Comparison of ENCODE assay signal across 25 cellular contexts in genomic region chr4:108034560-108034959, GRCh38. TPM values are rescaled to one million over a fixed set of nuclear protein-coding genes. Genes with fewer than 3 reads are reported as not detected.
DNase-seq lines count a peak whose midpoint lies in the region; ATAC-seq lines count a peak whose summit lies in the region.
"Had no signal": no experiment of that assay in that cellular context is flagged by ENCODE, and none has a peak within 500 bp of the region (broad histone marks: within the 10 kb centered on the region; RNA-seq: fewer than 3 reads in every experiment).

No MANE protein-coding gene starts in this region.

- no peak for ATAC-seq in activated CD4-positive, alpha-beta T cell treated with anti-CD3 and anti-CD28 coated beads for 36 hours
- no peak for ATAC-seq in stimulated activated naive CD8-positive, alpha-beta T cell treated with anti-CD3 and anti-CD28 coated beads, Interleukin-15, Interleukin-2, amounts not matched to agents 100 U/mL and 50 U/mL, for 24 hours
- ATAC-seq in GM21825 (IDR thresholded peaks at IDR 0.05; ENCODE audit: unreplicated experiment) = no peak
- ATAC-seq: esophagus mucosa, foreskin keratinocyte, GM23338, left colon had no signal

- CTCF ChIA-PET in activated CD4-positive, alpha-beta T cell treated with anti-CD3 and anti-CD28 coated beads for 36 hours (lab: Charles Lee) = interaction anchor here (1.3 to 2.1 kb wide), 5 partner anchors 9 to 125 kb away, joined by 4 to 10 read pairs (median 7); no protein-coding TSS in a partner anchor
- CTCF ChIA-PET in activated CD4-positive, alpha-beta memory T cell treated with anti-CD3 and anti-CD28 coated beads for 36 hours (lab: Charles Lee) = interaction anchor here (0.6 to 1.4 kb wide), 2 partner anchors 454 to 538 kb away, joined by 3 to 4 read pairs; no protein-coding TSS in a partner anchor

- peak overlapping the region; percentile 79 for H3K27ac Mint-ChIP-seq in activated CD4-positive, alpha-beta T cell treated with anti-CD3 and anti-CD28 coated beads for 36 hours
- H3K27ac Mint-ChIP-seq in stimulated activated naive CD8-positive, alpha-beta T cell treated with anti-CD3 and anti-CD28 coated beads, Interleukin-15, Interleukin-2, amounts not matched to agents 100 ng/mL and 50 ng/mL, for 24 hours = peak overlapping the region; percentile 76
- H3K27ac Mint-ChIP-seq in activated CD4-positive, alpha-beta memory T cell treated with anti-CD3 and anti-CD28 coated beads for 36 hours = no peak overlapping the region
- H3K27ac Mint-ChIP-seq: GM23338, memory B cell, progenitor cell of endocrine pancreas, type B pancreatic cell had no signal

- H3K36me3 Mint-ChIP-seq in activated CD4-positive, alpha-beta T cell treated with anti-CD3 and anti-CD28 coated beads for 36 hours (ENCODE audit: low read depth) = peaks cover 38% of the 10 kb centered on the region
- peaks cover 57% of the 10 kb centered on the region for H3K36me3 Mint-ChIP-seq in stimulated activated naive CD8-positive, alpha-beta T cell treated with anti-CD3 and anti-CD28 coated beads, Interleukin-15, Interleukin-2, amounts not matched to agents 100 ng/mL and 50 ng/mL, for 24 hours (ENCODE audit: low read depth)
- peaks cover 20% of the 10 kb centered on the region for H3K36me3 Mint-ChIP-seq in activated CD4-positive, alpha-beta memory T cell treated with anti-CD3 and anti-CD28 coated beads for 36 hours

- intact Hi-C loops in activated CD4-positive, alpha-beta T cell treated with anti-CD3 and anti-CD28 coated beads for 36 hours (cut with DNase I, micrococcal nuclease) = loop anchor here (5.0 kb wide), 2 partner anchors 323 to 458 kb away; no protein-coding TSS in a partner anchor
- intact Hi-C loops in activated CD4-positive, alpha-beta memory T cell treated with anti-CD3 and anti-CD28 coated beads for 36 hours (cut with micrococcal nuclease) = loop anchor here (5.0 kb wide), 2 partner anchors 448 to 588 kb away; partner anchors contain the start of gene RPL34

- H3K27me3 Mint-ChIP-seq in activated CD4-positive, alpha-beta T cell treated with anti-CD3 and anti-CD28 coated beads for 36 hours = no peaks in the 10 kb centered on the region
- H3K27me3 Mint-ChIP-seq in stimulated activated naive CD8-positive, alpha-beta T cell treated with anti-CD3 and anti-CD28 coated beads, Interleukin-15, Interleukin-2, amounts not matched to agents 100 ng/mL and 50 ng/mL, for 24 hours = no peaks in the 10 kb centered on the region
- H3K27me3 Mint-ChIP-seq in activated CD4-positive, alpha-beta memory T cell treated with anti-CD3 and anti-CD28 coated beads for 36 hours = no peaks in the 10 kb centered on the region
- H3K27me3 Mint-ChIP-seq: IgD-negative memory B cell, memory B cell, progenitor cell of endocrine pancreas, type B pancreatic cell had no signal

- H3K9me3 Mint-ChIP-seq in activated CD4-positive, alpha-beta T cell treated with anti-CD3 and anti-CD28 coated beads for 36 hours (ENCODE audit: low read depth) = peaks cover 4% of the 10 kb centered on the region
- H3K9me3 Mint-ChIP-seq in stimulated activated naive CD8-positive, alpha-beta T cell treated with anti-CD3 and anti-CD28 coated beads, Interleukin-15, Interleukin-2, amounts not matched to agents 100 ng/mL and 50 ng/mL, for 24 hours = no peaks in the 10 kb centered on the region
- no peaks in the 10 kb centered on the region for H3K9me3 Mint-ChIP-seq in activated CD4-positive, alpha-beta memory T cell treated with anti-CD3 and anti-CD28 coated beads for 36 hours
- H3K9me3 Mint-ChIP-seq: GM23338, IgD-negative memory B cell, memory B cell, type B pancreatic cell had no signal

- H3K4me1 Mint-ChIP-seq in activated CD4-positive, alpha-beta T cell treated with anti-CD3 and anti-CD28 coated beads for 36 hours = peaks cover 82% of the 10 kb centered on the region
- peaks cover 85% of the 10 kb centered on the region for H3K4me1 Mint-ChIP-seq in stimulated activated naive CD8-positive, alpha-beta T cell treated with anti-CD3 and anti-CD28 coated beads, Interleukin-15, Interleukin-2, amounts not matched to agents 100 ng/mL and 50 ng/mL, for 24 hours (ENCODE audit: low read depth)
- H3K4me1 Mint-ChIP-seq in activated CD4-positive, alpha-beta memory T cell treated with anti-CD3 and anti-CD28 coated beads for 36 hours (ENCODE audit: low read depth) = peaks cover 56% of the 10 kb centered on the region

- H3K4me3 Mint-ChIP-seq in activated CD4-positive, alpha-beta T cell treated with anti-CD3 and anti-CD28 coated beads for 36 hours = peak overlapping the region; percentile 31
- peak overlapping the region; percentile 67 for H3K4me3 Mint-ChIP-seq in stimulated activated naive CD8-positive, alpha-beta T cell treated with anti-CD3 and anti-CD28 coated beads, Interleukin-15, Interleukin-2, amounts not matched to agents 100 ng/mL and 50 ng/mL, for 24 hours
- no peak overlapping the region for H3K4me3 Mint-ChIP-seq in activated CD4-positive, alpha-beta memory T cell treated with anti-CD3 and anti-CD28 coated beads for 36 hours
- H3K4me3 Mint-ChIP-seq: GM23338, IgD-negative memory B cell, memory B cell, type B pancreatic cell had no signal

- POLR2A ChIA-PET in activated CD4-positive, alpha-beta T cell treated with anti-CD3 and anti-CD28 coated beads for 36 hours (lab: Charles Lee) = interaction anchor here (1.2 kb wide), 1 partner anchor 65 kb away, joined by 3 read pairs; no protein-coding TSS in a partner anchor
- POLR2A ChIA-PET in activated CD4-positive, alpha-beta memory T cell treated with anti-CD3 and anti-CD28 coated beads for 36 hours (lab: Charles Lee) = no interaction called here

- DNase-seq in activated CD4-positive, alpha-beta T cell treated with anti-CD3 and anti-CD28 coated beads for 36 hours = peak; percentile 57
- no peak for DNase-seq in activated CD4-positive, alpha-beta T cell treated with anti-CD3 and anti-CD28 coated beads, Interleukin-2, amount 50 U/mL, for 4 hours
- DNase-seq in stimulated activated naive CD8-positive, alpha-beta T cell treated with anti-CD3 and anti-CD28 coated beads, Interleukin-15, Interleukin-2, amounts not matched to agents 100 U/mL and 50 U/mL, for 24 hours = no peak
- peak; percentile 53 for DNase-seq in activated naive CD4-positive, alpha-beta T cell treated with anti-CD3 and anti-CD28 coated beads, Interleukin-2, amount 50 U/mL, for 16 hours
- DNase-seq in activated CD4-positive, alpha-beta memory T cell treated with anti-CD3 and anti-CD28 coated beads for 36 hours = no peak
- no peak for DNase-seq in NCI-H2171 (lab: John Stamatoyannopoulos, UW)
- DNase-seq: 8988T; anterior cingulate cortex; cortex of kidney; foreskin keratinocyte; GF-D8; left colon; NCI-H146; NCI-H524 treated with DMSO at 0.1 percent for 48 hours; sigmoid colon; stimulated activated CD8-positive, alpha-beta memory T cell treated with anti-CD3 and anti-CD28 coated beads, Interleukin-4, amount 100 ng/mL, for 48 hours; WERI-Rb-1 had no signal

RNA-seq across cellular contexts. Expression of gene HADH, which starts 44.9 kb away (rescaled TPM):
- total RNA-seq in activated CD4-positive, alpha-beta T cell treated with anti-CD3 and anti-CD28 coated beads for 36 hours = 10 to 100 TPM; 58.4 to 60.8 TPM
- total RNA-seq in activated CD4-positive, alpha-beta memory T cell treated with anti-CD3 and anti-CD28 coated beads for 36 hours = 10 to 100 TPM; 49.0 to 50.6 TPM

Comparison
In these comparisons a context has a peak if more than half of its experiments do, and no peak if none do; other contexts are left out.
1. DNase-seq: peak in activated CD4-positive, alpha-beta T cell treated with anti-CD3 and anti-CD28 coated beads for 36 hours (single experiment) and activated naive CD4-positive, alpha-beta T cell treated with anti-CD3 and anti-CD28 coated beads, Interleukin-2, amount 50 U/mL, for 16 hours (single experiment); none in activated CD4-positive, alpha-beta T cell treated with anti-CD3 and anti-CD28 coated beads, Interleukin-2, amount 50 U/mL, for 4 hours (0 of 2), stimulated activated naive CD8-positive, alpha-beta T cell treated with anti-CD3 and anti-CD28 coated beads, Interleukin-15, Interleukin-2, amounts not matched to agents 100 U/mL and 50 U/mL, for 24 hours (single experiment), activated CD4-positive, alpha-beta memory T cell treated with anti-CD3 and anti-CD28 coated beads for 36 hours (single experiment) and NCI-H2171 (single experiment).